8 cellular contexts compared by ENCODE assay signal in the genomic region with DNA sequence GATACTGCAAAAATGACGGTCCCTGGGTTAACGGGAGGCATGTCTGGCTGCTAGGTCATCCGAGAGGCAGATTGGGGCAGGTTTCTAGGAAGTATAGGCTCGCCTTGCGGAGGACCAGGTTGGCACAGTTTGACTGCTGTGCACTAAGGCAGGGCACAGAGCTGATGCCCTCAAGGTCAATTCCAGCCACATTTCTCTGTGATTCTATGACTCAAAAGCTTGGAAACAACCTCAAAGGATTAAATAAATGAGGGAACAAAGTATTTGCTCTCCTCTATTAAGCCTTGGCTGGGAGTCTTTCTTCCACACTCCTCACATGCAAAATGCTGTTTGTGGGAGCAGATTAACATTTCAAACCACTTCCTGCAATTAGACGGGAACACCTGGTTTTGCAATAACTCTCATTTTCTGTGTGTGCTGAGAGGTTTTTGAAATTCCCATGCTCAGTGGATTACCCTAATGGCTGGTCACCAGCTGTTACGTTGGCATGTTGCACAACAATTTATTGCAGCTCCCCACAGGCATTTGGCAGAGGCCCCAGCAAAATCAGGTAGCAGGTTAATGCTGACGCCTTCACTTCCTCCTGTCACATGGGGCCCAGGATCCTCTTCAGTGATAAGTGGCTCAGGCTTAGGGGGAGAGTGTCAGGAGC.
DNase-seq lines count a peak whose midpoint lies in the region; ATAC-seq lines count a peak whose summit lies in the region.

No MANE protein-coding gene starts in this region.

- H3K4me3 Mint-ChIP-seq in stimulated activated naive CD8-positive, alpha-beta T cell treated with anti-CD3 and anti-CD28 coated beads, Interleukin-15, amount 100 ng/mL, for 72 hours, result no peak overlapping the region
- no peak overlapping the region for H3K4me3 Mint-ChIP-seq in activated CD4-positive, alpha-beta T cell treated with anti-CD3 and anti-CD28 coated beads, Interleukin-2, amount 10 ng/mL, durations not matched to agents 7 days and 5 days

- DNase-seq in stimulated activated naive CD8-positive, alpha-beta T cell treated with anti-CD3 and anti-CD28 coated beads, Interleukin-15, amount 100 ng/mL, for 72 hours, result peak in 1 of 2 donors; percentile 21
- no peak for DNase-seq in stimulated activated naive CD8-positive, alpha-beta T cell treated with anti-CD3 and anti-CD28 coated beads, Interleukin-15, Interleukin-2, amounts not matched to agents 100 U/mL and 50 U/mL, for 24 hours
- DNase-seq in NCI-H510A (lab: John Stamatoyannopoulos, UW) (peak; percentile 78), dermis blood vessel endothelial cell (peak; percentile 30), non-pigmented ciliary epithelial cell (ENCODE audit: low read depth) (peak; percentile 48), NCI-H187 (lab: John Stamatoyannopoulos, UW) (no peak)
- DNase-seq in activated CD4-positive, alpha-beta T cell treated with anti-CD3 and anti-CD28 coated beads, Interleukin-2, amount 10 ng/mL, durations not matched to agents 7 days and 5 days, result no peak
- no peak for DNase-seq in activated CD8-positive, alpha-beta memory T cell treated with anti-CD3 and anti-CD28 coated beads, Interleukin-2, amount 50 U/mL, for 48 hours

- H3K4me1 Mint-ChIP-seq in stimulated activated naive CD8-positive, alpha-beta T cell treated with anti-CD3 and anti-CD28 coated beads, Interleukin-15, amount 100 ng/mL, for 72 hours, result peaks cover 15% of the 10 kb centered on the region
- peaks cover 15% of the 10 kb centered on the region for H3K4me1 Mint-ChIP-seq in activated CD4-positive, alpha-beta T cell treated with anti-CD3 and anti-CD28 coated beads, Interleukin-2, amount 10 ng/mL, durations not matched to agents 7 days and 5 days

- no peaks in the 10 kb centered on the region for H3K27me3 Mint-ChIP-seq in stimulated activated naive CD8-positive, alpha-beta T cell treated with anti-CD3 and anti-CD28 coated beads, Interleukin-15, amount 100 ng/mL, for 72 hours
- no peaks in the 10 kb centered on the region for H3K27me3 Mint-ChIP-seq in activated CD4-positive, alpha-beta T cell treated with anti-CD3 and anti-CD28 coated beads, Interleukin-2, amount 10 ng/mL, durations not matched to agents 7 days and 5 days

- CTCF ChIA-PET in activated CD4-positive, alpha-beta T cell treated with anti-CD3 and anti-CD28 coated beads, Interleukin-2, amount 10 ng/mL, durations not matched to agents 7 days and 5 days (lab: Charles Lee), result no interaction called here

- peaks cover 0 to 5% of the 10 kb centered on the region in 2 donors for H3K9me3 Mint-ChIP-seq in stimulated activated naive CD8-positive, alpha-beta T cell treated with anti-CD3 and anti-CD28 coated beads, Interleukin-15, amount 100 ng/mL, for 72 hours
- peaks cover 5% of the 10 kb centered on the region for H3K9me3 Mint-ChIP-seq in activated CD4-positive, alpha-beta T cell treated with anti-CD3 and anti-CD28 coated beads, Interleukin-2, amount 10 ng/mL, durations not matched to agents 7 days and 5 days

- ATAC-seq in stimulated activated naive CD8-positive, alpha-beta T cell treated with anti-CD3 and anti-CD28 coated beads, Interleukin-15, amount 100 ng/mL, for 72 hours, result peak; percentile 68
- ATAC-seq in stimulated activated naive CD8-positive, alpha-beta T cell treated with anti-CD3 and anti-CD28 coated beads, Interleukin-15, Interleukin-2, amounts not matched to agents 100 U/mL and 50 U/mL, for 24 hours, result no peak

- no peaks in the 10 kb centered on the region for H3K36me3 Mint-ChIP-seq in activated CD4-positive, alpha-beta T cell treated with anti-CD3 and anti-CD28 coated beads, Interleukin-2, amount 10 ng/mL, durations not matched to agents 7 days and 5 days (ENCODE audit: low read depth)

- H3K27ac Mint-ChIP-seq in stimulated activated naive CD8-positive, alpha-beta T cell treated with anti-CD3 and anti-CD28 coated beads, Interleukin-15, amount 100 ng/mL, for 72 hours, result peak overlapping the region; percentile 59 to 93
- H3K27ac Mint-ChIP-seq in activated CD4-positive, alpha-beta T cell treated with anti-CD3 and anti-CD28 coated beads, Interleukin-2, amount 10 ng/mL, durations not matched to agents 7 days and 5 days, result no peak overlapping the region

- POLR2A ChIA-PET in activated CD4-positive, alpha-beta T cell treated with anti-CD3 and anti-CD28 coated beads, Interleukin-2, amount 10 ng/mL, durations not matched to agents 7 days and 5 days (lab: Charles Lee), result no interaction called here

Comparison
In these comparisons a context has a peak if more than half of its experiments do, and no peak if none do; other contexts are left out.
1. DNase-seq: peak in NCI-H510A (single experiment), dermis blood vessel endothelial cell (single experiment) and non-pigmented ciliary epithelial cell (single experiment); none in stimulated activated naive CD8-positive, alpha-beta T cell treated with anti-CD3 and anti-CD28 coated beads, Interleukin-15, Interleukin-2, amounts not matched to agents 100 U/mL and 50 U/mL, for 24 hours (single experiment), NCI-H187 (0 of 2), activated CD4-positive, alpha-beta T cell treated with anti-CD3 and anti-CD28 coated beads, Interleukin-2, amount 10 ng/mL, durations not matched to agents 7 days and 5 days (single experiment) and activated CD8-positive, alpha-beta memory T cell treated with anti-CD3 and anti-CD28 coated beads, Interleukin-2, amount 50 U/mL, for 48 hours (single experiment).